ENCODE assay signal across 13 cellular contexts in the genomic region with DNA sequence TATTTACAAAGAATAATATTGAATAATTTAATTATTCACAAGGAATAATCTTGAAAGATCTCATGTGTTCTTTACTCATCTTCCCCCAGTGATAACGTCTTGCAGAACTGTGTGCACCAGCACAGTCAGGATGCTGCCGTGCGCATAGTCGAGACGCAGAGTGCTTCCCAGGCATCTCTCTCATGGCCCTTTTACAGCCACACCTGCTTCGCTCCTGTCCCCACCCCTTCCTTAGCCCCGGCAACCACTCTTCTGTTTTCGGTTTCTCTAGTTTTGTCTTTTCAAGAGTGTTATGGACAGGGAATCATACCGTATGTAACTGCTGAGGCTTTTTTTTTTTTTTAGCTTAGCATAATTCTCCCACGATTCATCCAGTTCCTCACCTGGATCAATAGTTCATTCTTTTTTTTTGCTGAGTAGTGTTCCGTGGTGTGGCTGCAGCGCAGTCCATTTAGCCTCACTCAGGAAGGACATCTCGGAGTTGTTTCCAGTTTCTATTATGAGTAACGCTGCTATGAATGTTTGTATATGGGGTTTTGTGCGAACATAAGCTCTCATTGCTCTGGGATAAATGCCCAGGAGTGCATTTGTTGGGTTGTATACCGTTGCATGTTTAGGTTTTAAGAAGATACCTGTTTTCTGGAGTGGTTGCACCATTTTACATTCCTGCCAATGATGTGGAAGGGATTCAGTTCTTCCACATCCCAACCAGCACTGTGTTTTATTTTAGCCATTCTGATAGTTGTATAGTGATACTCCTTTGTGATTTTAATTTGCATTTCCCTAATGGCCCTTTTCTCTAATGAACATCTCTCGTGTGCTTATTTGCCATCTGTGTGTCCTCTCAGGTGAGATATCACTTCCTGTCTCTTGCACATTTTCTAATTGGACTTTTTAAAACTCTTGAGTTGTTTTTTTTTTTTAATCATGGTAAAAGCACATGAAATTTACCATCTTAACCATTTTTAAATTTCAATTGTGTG. TPM values are rescaled to one million over a fixed set of nuclear protein-coding genes. Genes with fewer than 3 reads are reported as not detected.
DNase-seq lines count a peak whose midpoint lies in the region; ATAC-seq and TF ChIP-seq lines count a peak whose summit lies in the region.
"Had no signal": no experiment of that assay in that cellular context is flagged by ENCODE, and none has a peak within 500 bp of the region (broad histone marks: within the 10 kb centered on the region; RNA-seq: fewer than 3 reads in every experiment).

No MANE protein-coding gene starts in this region.

- H3K27ac Mint-ChIP-seq in activated T-cell treated with anti-CD3 and anti-CD28 coated beads, Interleukin-2, amount 50 U/mL, for 24 hours: peak overlapping the region; percentile 83
- H3K27ac Mint-ChIP-seq in activated naive CD8-positive, alpha-beta T cell treated with anti-CD3 and anti-CD28 coated beads, Interleukin-2, amount 10 ng/mL, durations not matched to agents 7 days and 5 days: peak overlapping the region; percentile 76
- peak overlapping the region; percentile 86 to 95 for H3K27ac Mint-ChIP-seq in natural killer cell treated with Interleukin-12 subunit alpha and Interleukin-12 subunit beta and Interleukin-15 and Interleukin-18, amount 100 ng/mL, for 72 hours
- no peak overlapping the region for H3K27ac Mint-ChIP-seq in glutamatergic neuron (ENCODE audit: unreplicated experiment)

- H3K9ac ChIP-seq in Karpas-422 (ENCODE audit: low read length): peak overlapping the region; percentile 52

- no peak for DNase-seq in activated T-cell treated with anti-CD3 and anti-CD28 coated beads, Interleukin-2, amount 50 U/mL, for 24 hours
- no peak for DNase-seq in activated T-cell treated with anti-CD3 and anti-CD28 coated beads, Interleukin-2, amount 50 U/mL, for 1 hour
- DNase-seq in Karpas-422: peak; percentile 76
- DNase-seq in activated naive CD8-positive, alpha-beta T cell treated with anti-CD3 and anti-CD28 coated beads, Interleukin-2, amount 10 ng/mL, durations not matched to agents 7 days and 5 days: no peak
- DNase-seq in natural killer cell treated with Interleukin-12 subunit alpha and Interleukin-12 subunit beta and Interleukin-15 and Interleukin-18, amount 100 ng/mL, for 72 hours (ENCODE audit: low spot score): no peak
- no peak for DNase-seq in NCI-H524 treated with DMSO at 0.1 percent for 48 hours (lab: John Stamatoyannopoulos, UW)
- DNase-seq in glutamatergic neuron: no peak
- DNase-seq in T1000 (lab: John Stamatoyannopoulos, UW): no peak
- DNase-seq: EL, mesendoderm, NCI-H1105, PC-9, tibial artery had no signal

- H3K27me3 Mint-ChIP-seq in activated T-cell treated with anti-CD3 and anti-CD28 coated beads, Interleukin-2, amount 50 U/mL, for 24 hours: no peaks in the 10 kb centered on the region
- no peaks in the 10 kb centered on the region for H3K27me3 Mint-ChIP-seq in activated naive CD8-positive, alpha-beta T cell treated with anti-CD3 and anti-CD28 coated beads, Interleukin-2, amount 10 ng/mL, durations not matched to agents 7 days and 5 days
- H3K27me3 Mint-ChIP-seq in natural killer cell treated with Interleukin-12 subunit alpha and Interleukin-12 subunit beta and Interleukin-15 and Interleukin-18, amount 100 ng/mL, for 72 hours: no peaks in the 10 kb centered on the region
- H3K27me3 Mint-ChIP-seq in glutamatergic neuron (ENCODE audit: unreplicated experiment): no peaks in the 10 kb centered on the region

- peak overlapping the region; percentile 96 for H3K27ac ChIP-seq in Karpas-422 (ENCODE audit: low read length)
- H3K27ac ChIP-seq: PC-9, tibial artery had no signal

- POLR2A ChIA-PET in activated naive CD8-positive, alpha-beta T cell treated with anti-CD3 and anti-CD28 coated beads, Interleukin-2, amount 10 ng/mL, durations not matched to agents 7 days and 5 days (lab: Charles Lee): interaction anchor here (1.0 to 2.8 kb wide), 5 partner anchors 11 to 100 kb away, joined by 4 to 16 read pairs (median 6); a partner anchor contains a TSS

- H3K9me3 ChIP-seq in Karpas-422 (ENCODE audit: low read length): no peaks in the 10 kb centered on the region
- H3K9me3 ChIP-seq: tibial artery had no signal

- peaks cover 8% of the 10 kb centered on the region; the same call in 1 of the 2 replicates for H3K36me3 ChIP-seq in Karpas-422 (ENCODE audit: insufficient read depth, low read length)

- no peaks in the 10 kb centered on the region for H3K9me2 ChIP-seq in Karpas-422 (replicated peaks; ENCODE audit: insufficient read depth, low read length)

- H3K4me1 ChIP-seq in Karpas-422 (ENCODE audit: low read length): peaks cover 72% of the 10 kb centered on the region

- no peak for TF ChIP-seq CTCF in glutamatergic neuron (IDR thresholded peaks at IDR 0.05; ENCODE audit: partially characterized antibody, unreplicated experiment)

- peak overlapping the region; percentile 73 for H3K4me2 ChIP-seq in Karpas-422 (ENCODE audit: low read depth, low read length, poor library complexity, severe bottlenecking)
- H3K4me2 ChIP-seq: PC-9 had no signal

- peaks cover 31% of the 10 kb centered on the region for H3K4me1 Mint-ChIP-seq in activated T-cell treated with anti-CD3 and anti-CD28 coated beads, Interleukin-2, amount 50 U/mL, for 24 hours (ENCODE audit: low read depth)
- peaks cover 36% of the 10 kb centered on the region for H3K4me1 Mint-ChIP-seq in activated naive CD8-positive, alpha-beta T cell treated with anti-CD3 and anti-CD28 coated beads, Interleukin-2, amount 10 ng/mL, durations not matched to agents 7 days and 5 days
- H3K4me1 Mint-ChIP-seq in natural killer cell treated with Interleukin-12 subunit alpha and Interleukin-12 subunit beta and Interleukin-15 and Interleukin-18, amount 100 ng/mL, for 72 hours (ENCODE audit: low read depth in 2 of 2): peaks cover 25 to 28% of the 10 kb centered on the region in 2 donors
- peaks cover 16% of the 10 kb centered on the region for H3K4me1 Mint-ChIP-seq in glutamatergic neuron (ENCODE audit: low read depth, unreplicated experiment)

- peaks cover 30% of the 10 kb centered on the region for H3K36me3 Mint-ChIP-seq in activated T-cell treated with anti-CD3 and anti-CD28 coated beads, Interleukin-2, amount 50 U/mL, for 24 hours (ENCODE audit: low read depth)
- peaks cover 30% of the 10 kb centered on the region for H3K36me3 Mint-ChIP-seq in activated naive CD8-positive, alpha-beta T cell treated with anti-CD3 and anti-CD28 coated beads, Interleukin-2, amount 10 ng/mL, durations not matched to agents 7 days and 5 days
- H3K36me3 Mint-ChIP-seq in natural killer cell treated with Interleukin-12 subunit alpha and Interleukin-12 subunit beta and Interleukin-15 and Interleukin-18, amount 100 ng/mL, for 72 hours: peaks cover 26% of the 10 kb centered on the region
- H3K36me3 Mint-ChIP-seq in glutamatergic neuron (ENCODE audit: unreplicated experiment): peaks cover 4% of the 10 kb centered on the region

- H3K4me3 Mint-ChIP-seq in activated T-cell treated with anti-CD3 and anti-CD28 coated beads, Interleukin-2, amount 50 U/mL, for 24 hours: peak overlapping the region; percentile 30
- H3K4me3 Mint-ChIP-seq in activated naive CD8-positive, alpha-beta T cell treated with anti-CD3 and anti-CD28 coated beads, Interleukin-2, amount 10 ng/mL, durations not matched to agents 7 days and 5 days: peak overlapping the region; percentile 52
- peak overlapping the region; percentile 80 for H3K4me3 Mint-ChIP-seq in natural killer cell treated with Interleukin-12 subunit alpha and Interleukin-12 subunit beta and Interleukin-15 and Interleukin-18, amount 100 ng/mL, for 72 hours
- H3K4me3 Mint-ChIP-seq in glutamatergic neuron (ENCODE audit: unreplicated experiment): no peak overlapping the region

- peak overlapping the region; percentile 6; the same call in 1 of the 2 replicates for H2AFZ ChIP-seq in Karpas-422 (ENCODE audit: low read length)
- H2AFZ ChIP-seq: PC-9 had no signal

- H3K27me3 ChIP-seq in Karpas-422 (ENCODE audit: low read length): no peaks in the 10 kb centered on the region
- H3K27me3 ChIP-seq: tibial artery had no signal

- H3K4me3 ChIP-seq in Karpas-422 (ENCODE audit: low read length): peak overlapping the region; percentile 55
- H3K4me3 ChIP-seq: PC-9, tibial artery had no signal

- peaks cover 71% of the 10 kb centered on the region for H3K79me2 ChIP-seq in Karpas-422 (ENCODE audit: low read length)

- no peaks in the 10 kb centered on the region for H4K20me1 ChIP-seq in Karpas-422 (ENCODE audit: insufficient read depth, low read depth, low read length)

- ATAC-seq in activated naive CD8-positive, alpha-beta T cell treated with anti-CD3 and anti-CD28 coated beads, Interleukin-2, amount 10 ng/mL, durations not matched to agents 7 days and 5 days (ENCODE audit: low read depth): no peak
- no peak for ATAC-seq in natural killer cell treated with Interleukin-12 subunit alpha and Interleukin-12 subunit beta and Interleukin-15 and Interleukin-18, amount 100 ng/mL, for 72 hours

- H3K9me3 Mint-ChIP-seq in activated T-cell treated with anti-CD3 and anti-CD28 coated beads, Interleukin-2, amount 50 U/mL, for 24 hours: no peaks in the 10 kb centered on the region
- H3K9me3 Mint-ChIP-seq in activated naive CD8-positive, alpha-beta T cell treated with anti-CD3 and anti-CD28 coated beads, Interleukin-2, amount 10 ng/mL, durations not matched to agents 7 days and 5 days: no peaks in the 10 kb centered on the region
- H3K9me3 Mint-ChIP-seq in natural killer cell treated with Interleukin-12 subunit alpha and Interleukin-12 subunit beta and Interleukin-15 and Interleukin-18, amount 100 ng/mL, for 72 hours: no peaks in the 10 kb centered on the region
- no peaks in the 10 kb centered on the region for H3K9me3 Mint-ChIP-seq in glutamatergic neuron (ENCODE audit: unreplicated experiment)

RNA-seq across cellular contexts. Expression of a gene that starts 47.6 kb away (rescaled TPM):
- total RNA-seq in Karpas-422 (2014; rRNA removed; shearing (Covaris generic); ENCODE audit: low replicate concordance): 22.6 and 32.0 TPM in 2 replicates
- total RNA-seq in activated naive CD8-positive, alpha-beta T cell treated with anti-CD3 and anti-CD28 coated beads, Interleukin-2, amount 10 ng/mL, durations not matched to agents 7 days and 5 days: 10 to 100 TPM; 74.6 to 77.5 TPM
- total RNA-seq in natural killer cell treated with Interleukin-12 subunit alpha and Interleukin-12 subunit beta and Interleukin-15 and Interleukin-18, amount 100 ng/mL, for 72 hours: 100 to 1,000 TPM in 1 of 2 donors, 10 to 100 TPM in 1; 91.6 to 117 TPM
- 104 TPM for total RNA-seq in glutamatergic neuron (ENCODE audit: unreplicated experiment)
